In genomic region chr4:112329672-112330372, GRCh38 we compare ENCODE assay signal across 1 cellular context.
TF ChIP-seq lines count a peak whose summit lies in the region.

No MANE protein-coding gene starts in this region.

TF ChIP-seq in HepG2, 621 proteins besides CTCF, POLR2A, EP300 and RAD21:
- TF ChIP-seq ZNF335 (CRISPR knock-in tag; IDR thresholded peaks at IDR 0.05) (no peak), DR1 (CRISPR knock-in tag; IDR thresholded peaks at IDR 0.05) (no peak), SRF (IDR thresholded peaks at IDR 0.05; ENCODE audit: low read depth, low read length) (no peak), MAFF (IDR thresholded peaks at IDR 0.05; ENCODE audit: low read depth, low read length) (peak; percentile 19; the same call in 1 of the 2 replicates), SMARCC2 (IDR thresholded peaks at IDR 0.05) (no peak), MAFK (conservative IDR thresholded peaks at IDR 0.05 in 1 of 2, IDR thresholded peaks at IDR 0.05 in 1 of 2; ENCODE audit: low read length in 2 of 2) (peak in 1 of 2 experiments; percentile 52; a peak in 2 of 4 replicates), TBX2 (CRISPR knock-in tag; IDR thresholded peaks at IDR 0.05; ENCODE audit: borderline replicate concordance) (no peak)
